Comparison of ENCODE assay signal across 28 cellular contexts in the genomic region with DNA sequence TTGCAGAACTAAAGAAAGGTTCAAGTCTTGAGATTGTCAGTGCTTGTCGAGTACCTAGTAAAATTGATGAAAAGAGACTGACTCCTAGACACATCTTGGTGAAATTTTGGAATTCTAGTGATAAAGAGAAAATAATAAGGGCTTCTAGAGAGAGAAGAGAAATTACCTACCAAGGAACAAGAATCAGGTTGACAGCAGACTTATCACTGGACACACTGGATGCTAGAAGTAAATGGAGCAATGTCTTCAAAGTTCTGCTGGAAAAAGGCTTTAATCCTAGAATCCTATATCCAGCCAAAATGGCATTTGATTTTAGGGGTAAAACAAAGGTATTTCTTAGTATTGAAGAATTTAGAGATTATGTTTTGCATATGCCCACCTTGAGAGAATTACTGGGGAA. TPM values are rescaled to one million over a fixed set of nuclear protein-coding genes. Genes with fewer than 3 reads are reported as not detected.
DNase-seq lines count a peak whose midpoint lies in the region; ATAC-seq and TF ChIP-seq lines count a peak whose summit lies in the region.
"Had no signal": no experiment of that assay in that cellular context is flagged by ENCODE, and none has a peak within 500 bp of the region (broad histone marks: within the 10 kb centered on the region; RNA-seq: fewer than 3 reads in every experiment).

No MANE protein-coding gene starts in this region.

- H3K4me1 Mint-ChIP-seq in MCF 10A (ENCODE audit: insufficient read depth, unreplicated experiment): peaks cover 12% of the 10 kb centered on the region
- H3K4me1 Mint-ChIP-seq: neural progenitor cell had no signal

- no TSS peak for BruUV-seq in MCF 10A (replicated peaks; lab: Mats Ljungman, UMichigan)
- BruUV-seq in mammary epithelial cell (replicated peaks; lab: Mats Ljungman, UMichigan): no TSS peak

- H3K4me3 ChIP-seq in breast epithelium: no peak overlapping the region
- no peak overlapping the region for H3K4me3 ChIP-seq in mammary epithelial cell (replicated peaks in 1 of 3; ENCODE audit: insufficient read depth in 1 of 3, low read depth in 2 of 3, low read length in 3 of 3)
- H3K4me3 ChIP-seq in H7 (ENCODE audit: insufficient read depth, low read depth, low read length): no peak overlapping the region
- H3K4me3 ChIP-seq: neural progenitor cell, spleen, thoracic aorta had no signal

- H3K79me2 ChIP-seq in mammary epithelial cell (ENCODE audit: insufficient read depth, low read length): no peaks in the 10 kb centered on the region

- intact Hi-C loops in MCF 10A (cut with micrococcal nuclease) (loop anchor here (1.0 kb wide), 2 partner anchors 36 to 196 kb away; no protein-coding TSS in a partner anchor), breast epithelium (cut with DNase I; ENCODE audit: low total_unique reads) (no loop called here), mammary epithelial cell (cut with micrococcal nuclease) (loop anchor here (1.0 kb wide), 1 partner anchor 196 kb away; no protein-coding TSS in a partner anchor)

- in situ Hi-C loops in mammary epithelial cell (cut with MboI; ENCODE audit: low sequenced_read_pairs in 2 of 2): no loop called here

- TF ChIP-seq CTCF in MCF 10A (IDR thresholded peaks at IDR 0.05; ENCODE audit: unreplicated experiment) (no peak), breast epithelium (IDR thresholded peaks at IDR 0.05) (no peak), mammary epithelial cell (conservative IDR thresholded peaks at IDR 0.05 in 1 of 2, IDR thresholded peaks at IDR 0.05 in 1 of 2; ENCODE audit: extremely low read depth in 1 of 2, insufficient read depth in 1 of 2, low read depth in 1 of 2, low read length in 2 of 2) (no peak)

- no peak for TF ChIP-seq POLR2A in breast epithelium (IDR thresholded peaks at IDR 0.05)

- H3K27ac Mint-ChIP-seq in MCF 10A (ENCODE audit: low read depth, unreplicated experiment): no peak overlapping the region
- H3K27ac Mint-ChIP-seq: activated naive CD8-positive, alpha-beta T cell treated with anti-CD3 and anti-CD28 coated beads, Interleukin-2, amount 50 U/mL, for 24 hours; activated T-cell treated with anti-CD3 and anti-CD28 coated beads, Interleukin-2, amount 50 U/mL, for 72 hours; effector memory CD8-positive, alpha-beta T cell; neural progenitor cell; stimulated activated naive CD8-positive, alpha-beta T cell treated with anti-CD3 and anti-CD28 coated beads, Interleukin-15, Interleukin-2, amounts not matched to agents 100 ng/mL and 50 ng/mL, for 24 hours had no signal

- H3K36me3 ChIP-seq in breast epithelium: no peaks in the 10 kb centered on the region
- no peaks in the 10 kb centered on the region for H3K36me3 ChIP-seq in mammary epithelial cell (ENCODE audit: insufficient read depth, low read length)
- peaks cover 32% of the 10 kb centered on the region for H3K36me3 ChIP-seq in H7 (replicated peaks; ENCODE audit: control insufficient read depth, insufficient read depth, low read length)
- H3K36me3 ChIP-seq: BE2C, thoracic aorta had no signal

- no peak overlapping the region for H3K4me2 ChIP-seq in mammary epithelial cell (ENCODE audit: insufficient read depth, low read depth, low read length)
- H3K4me2 ChIP-seq: neural progenitor cell had no signal

- H3K27me3 ChIP-seq in breast epithelium (no peaks in the 10 kb centered on the region), mammary epithelial cell (ENCODE audit: insufficient read depth, low read length) (no peaks in the 10 kb centered on the region), H7 (ENCODE audit: control insufficient read depth, insufficient read depth, low read length) (no peaks in the 10 kb centered on the region)
- H3K27me3 ChIP-seq: BE2C, neural progenitor cell, spleen had no signal

- no peak for ATAC-seq in GM18511 (IDR thresholded peaks at IDR 0.05; ENCODE audit: unreplicated experiment)
- no peak for ATAC-seq in GM18861 (IDR thresholded peaks at IDR 0.05; ENCODE audit: unreplicated experiment)
- ATAC-seq: activated naive CD8-positive, alpha-beta T cell treated with anti-CD3 and anti-CD28 coated beads, Interleukin-2, amount 50 U/mL, for 24 hours; activated T-cell treated with anti-CD3 and anti-CD28 coated beads, Interleukin-2, amount 50 U/mL, for 72 hours; effector memory CD8-positive, alpha-beta T cell; left ventricle myocardium superior; Panc1; right cardiac atrium had no signal

- no peak overlapping the region for H2AFZ ChIP-seq in mammary epithelial cell (ENCODE audit: low read depth, low read length)
- H2AFZ ChIP-seq: neural progenitor cell had no signal

- peaks cover 6 to 17% of the 10 kb centered on the region in 2 donors for H3K9me3 ChIP-seq in breast epithelium
- H3K9me3 ChIP-seq in mammary epithelial cell (replicated peaks; ENCODE audit: insufficient read depth, low read length): peaks cover 8% of the 10 kb centered on the region
- H3K9me3 ChIP-seq: BE2C had no signal

- H3K27me3 Mint-ChIP-seq in MCF 10A (ENCODE audit: insufficient read depth, unreplicated experiment): no peaks in the 10 kb centered on the region

- dilution Hi-C loops in mammary epithelial cell (cut with HindIII; ENCODE audit: low sequenced_read_pairs): no loop called here

- no peaks in the 10 kb centered on the region for H3K36me3 Mint-ChIP-seq in MCF 10A (ENCODE audit: insufficient read depth, unreplicated experiment)

- DNase-seq in MCF 10A (ENCODE audit: unreplicated experiment) (peak; percentile 21), breast epithelium (ENCODE audit: low spot score in 2 of 2) (no peak), M059J (ENCODE audit: low read depth) (peak; percentile 54), mammary epithelial cell (peak; percentile 35), H7 (no peak)
- DNase-seq: activated CD4-positive, alpha-beta T cell treated with anti-CD3 and anti-CD28 coated beads, Interleukin-2, amount 50 U/mL, for 48 hours; activated CD4-positive, CD25-positive, alpha-beta regulatory T cell treated with anti-CD3 and anti-CD28 coated beads, Interleukin-2, amount 50 U/mL, for 72 hours; activated naive CD4-positive, alpha-beta T cell; activated naive CD8-positive, alpha-beta T cell treated with anti-CD3 and anti-CD28 coated beads, Interleukin-2, amount 50 U/mL, for 24 hours; activated T-cell treated with anti-CD3 and anti-CD28 coated beads, Interleukin-2, amount 50 U/mL, for 72 hours; BE2C; central memory CD4-positive, alpha-beta T cell; effector memory CD8-positive, alpha-beta T cell; head of caudate nucleus; left ventricle myocardium superior; NCI-H1436; right cardiac atrium; SHP77; spleen; stimulated activated CD8-positive, alpha-beta memory T cell treated with anti-CD3 and anti-CD28 coated beads, Interleukin-4, amount 100 ng/mL, for 48 hours; T-helper 2 cell had no signal

- H3K27ac ChIP-seq in breast epithelium: no peak overlapping the region
- H3K27ac ChIP-seq in mammary epithelial cell (ENCODE audit: insufficient read depth, low read depth, low read length): no peak overlapping the region
- H3K27ac ChIP-seq: neural progenitor cell, spleen, thoracic aorta had no signal

- no peaks in the 10 kb centered on the region for H4K20me1 ChIP-seq in mammary epithelial cell (ENCODE audit: insufficient read depth, low read length)

- no peak overlapping the region for H3K4me3 Mint-ChIP-seq in MCF 10A (ENCODE audit: unreplicated experiment)
- H3K4me3 Mint-ChIP-seq: activated naive CD8-positive, alpha-beta T cell treated with anti-CD3 and anti-CD28 coated beads, Interleukin-2, amount 50 U/mL, for 24 hours; activated T-cell treated with anti-CD3 and anti-CD28 coated beads, Interleukin-2, amount 50 U/mL, for 72 hours; effector memory CD8-positive, alpha-beta T cell; neural progenitor cell; stimulated activated naive CD8-positive, alpha-beta T cell treated with anti-CD3 and anti-CD28 coated beads, Interleukin-15, Interleukin-2, amounts not matched to agents 100 ng/mL and 50 ng/mL, for 24 hours had no signal

- H3K4me1 ChIP-seq in breast epithelium (no peaks in the 10 kb centered on the region), mammary epithelial cell (ENCODE audit: insufficient read depth, low read length) (peaks cover 6% of the 10 kb centered on the region)
- H3K4me1 ChIP-seq: BE2C, neural progenitor cell, spleen had no signal

- peaks cover 29% of the 10 kb centered on the region for H3K9me3 Mint-ChIP-seq in MCF 10A (ENCODE audit: unreplicated experiment)

- WGBS in mammary epithelial cell (ENCODE audit: low coverage, missing lambda C conversion rate): 100% methylated on average over 1 of the region's 1 CpG

- no peak overlapping the region for H3K9ac ChIP-seq in mammary epithelial cell (ENCODE audit: insufficient read depth, low read length)
- H3K9ac ChIP-seq: neural progenitor cell had no signal

- CTCF ChIA-PET in MCF 10A (lab: Yijun Ruan, JAX): no interaction called here
- CTCF ChIA-PET in mammary epithelial cell (lab: Charles Lee; ENCODE audit: low non-redundant PET): no interaction called here

- POLR2A ChIA-PET in MCF 10A (lab: Yijun Ruan, JAX): no interaction called here

RNA-seq across cellular contexts. Expression of gene L1TD1, which starts 16.3 kb away (rescaled TPM):
- total RNA-seq in MCF 10A (2022): not detected in 2 replicates
- total RNA-seq in breast epithelium: under 1 TPM; 0.16 to 0.66 (median 0.59) TPM
- not detected in 2 replicates for total RNA-seq in M059J (2014; rRNA removed; shearing (Covaris generic))
- 10 to 100 TPM in 1 of 2 donors, under 1 TPM in 1; 0.07 to 18.3 TPM for total RNA-seq in mammary epithelial cell
- polyA plus RNA-seq in mammary epithelial cell: 0.37 TPM
- not detected for polyA minus RNA-seq in mammary epithelial cell
- 103 and 168 TPM in 2 replicates for total RNA-seq in H7 (2014; rRNA removed; shearing (Covaris generic))
- total RNA-seq: activated T-cell treated with anti-CD3 and anti-CD28 coated beads, Interleukin-2, amount 50 U/mL, for 72 hours; H4 had no signal

Comparison
In these comparisons a context has a peak if more than half of its experiments do, and no peak if none do; other contexts are left out.
1. DNase-seq: peak in MCF 10A (single experiment), M059J (single experiment) and mammary epithelial cell (single experiment); none in breast epithelium (0 of 2) and H7 (single experiment).